Comparison of ENCODE assay signal across 8 cellular contexts in genomic region chr13:110706570-110707378, GRCh38. TPM values are rescaled to one million over a fixed set of nuclear protein-coding genes. Genes with fewer than 3 reads are reported as not detected.
DNase-seq lines count a peak whose midpoint lies in the region; ATAC-seq and TF ChIP-seq lines count a peak whose summit lies in the region.

No MANE protein-coding gene starts in this region.

- H3K4me1 ChIP-seq in CD8-positive, alpha-beta memory T cell (ENCODE audit: insufficient read depth, low read length) = peaks cover 29% of the 10 kb centered on the region
- peaks cover 4 to 25% of the 10 kb centered on the region in 2 donors for H3K4me1 ChIP-seq in ascending aorta

- intact Hi-C loops in ascending aorta (cut with DNase I) = no loop called here

- peak; percentile 1 for ATAC-seq in HG02938 (IDR thresholded peaks at IDR 0.05; ENCODE audit: unreplicated experiment)
- ATAC-seq in HG02763 (IDR thresholded peaks at IDR 0.05; ENCODE audit: unreplicated experiment) = no peak
- ATAC-seq in GM19395 (IDR thresholded peaks at IDR 0.05; ENCODE audit: unreplicated experiment) = no peak

- H3K27me3 ChIP-seq in CD8-positive, alpha-beta memory T cell (ENCODE audit: insufficient read depth, low read length, poor library complexity, severe bottlenecking) = no peaks in the 10 kb centered on the region
- H3K27me3 ChIP-seq in ascending aorta = no peaks in the 10 kb centered on the region

- H3K27me3 Mint-ChIP-seq in CD8-positive, alpha-beta memory T cell = no peaks in the 10 kb centered on the region
- no peaks in the 10 kb centered on the region for H3K27me3 Mint-ChIP-seq in mesothelial cell of epicardium (ENCODE audit: low read depth)

- H3K4me3 ChIP-seq in CD8-positive, alpha-beta memory T cell (ENCODE audit: low read length) = peak overlapping the region; percentile 59
- H3K4me3 ChIP-seq in ascending aorta = peak overlapping the region; percentile 69 to 81

- H3K4me3 Mint-ChIP-seq in CD8-positive, alpha-beta memory T cell = peak overlapping the region; percentile 78 to 96 (median 86)
- peak overlapping the region; percentile 69 for H3K4me3 Mint-ChIP-seq in mesothelial cell of epicardium

- CTCF ChIA-PET in CD8-positive, alpha-beta memory T cell (lab: Charles Lee) = interaction anchor here (1.7 to 1.9 kb wide), 2 partner anchors 23 to 25 kb away, joined by 3 to 7 read pairs; no protein-coding TSS in a partner anchor

- H3K36me3 Mint-ChIP-seq in CD8-positive, alpha-beta memory T cell = peaks cover 0 to 19% (median 3%) of the 10 kb centered on the region in 3 donors
- peaks cover 4% of the 10 kb centered on the region for H3K36me3 Mint-ChIP-seq in mesothelial cell of epicardium

- no peak for DNase-seq in CD8-positive, alpha-beta memory T cell
- DNase-seq in ascending aorta (ENCODE audit: low spot score in 2 of 2) = peak in 1 of 2 donors; percentile 50
- no peak for DNase-seq in mesothelial cell of epicardium (ENCODE audit: low spot score in 2 of 2, unreplicated experiment in 2 of 2)
- DNase-seq in amniotic stem cell (lab: John Stamatoyannopoulos, UW) = no peak
- no peak for DNase-seq in activated gamma-delta T cell treated with Interleukin-2 at 50 U/mL for 16 hours

- peak overlapping the region; percentile 52 for H3K27ac ChIP-seq in CD8-positive, alpha-beta memory T cell (ENCODE audit: low read depth, low read length)
- H3K27ac ChIP-seq in ascending aorta = peak overlapping the region; percentile 18 to 32

- H3K9me3 Mint-ChIP-seq in CD8-positive, alpha-beta memory T cell = no peaks in the 10 kb centered on the region
- H3K9me3 Mint-ChIP-seq in mesothelial cell of epicardium = no peaks in the 10 kb centered on the region

- peak overlapping the region; percentile 60 to 95 (median 80) for H3K27ac Mint-ChIP-seq in CD8-positive, alpha-beta memory T cell
- peak overlapping the region; percentile 86 for H3K27ac Mint-ChIP-seq in mesothelial cell of epicardium

- no peak for TF ChIP-seq CTCF in ascending aorta (IDR thresholded peaks at IDR 0.05)
- no peak for TF ChIP-seq CTCF in mesothelial cell of epicardium (IDR thresholded peaks at IDR 0.05; ENCODE audit: unreplicated experiment)

- H3K4me1 Mint-ChIP-seq in CD8-positive, alpha-beta memory T cell = peaks cover 39 to 55% (median 44%) of the 10 kb centered on the region in 3 donors
- H3K4me1 Mint-ChIP-seq in mesothelial cell of epicardium = peaks cover 38% of the 10 kb centered on the region

- POLR2A ChIA-PET in CD8-positive, alpha-beta memory T cell (lab: Charles Lee) = interaction anchor here (2.3 kb wide), 1 partner anchor 8 kb away, joined by 16 read pairs; the partner anchor contains the start of gene ING1

- no peaks in the 10 kb centered on the region for H3K36me3 ChIP-seq in CD8-positive, alpha-beta memory T cell (ENCODE audit: insufficient read depth, low read length)
- H3K36me3 ChIP-seq in ascending aorta = no peaks in the 10 kb centered on the region

- H3K9me3 ChIP-seq in CD8-positive, alpha-beta memory T cell (ENCODE audit: low read length) = no peaks in the 10 kb centered on the region
- H3K9me3 ChIP-seq in ascending aorta = no peaks in the 10 kb centered on the region

RNA-seq across cellular contexts. Expression of gene CARS2, which starts 0.9 kb away (rescaled TPM):
- total RNA-seq in CD8-positive, alpha-beta memory T cell = 10 to 100 TPM; 84.5 to 84.9 TPM
- polyA plus RNA-seq in CD8-positive, alpha-beta memory T cell = 39.2 TPM
- total RNA-seq in ascending aorta (41.0 TPM), mesothelial cell of epicardium (84.4 to 89.1 TPM (median 87.6 TPM) in 3 replicates)

RNA-seq across cellular contexts. Expression of gene ING1, which starts 6.7 kb away (rescaled TPM):
- 10 to 100 TPM; 16.6 to 16.9 TPM for total RNA-seq in CD8-positive, alpha-beta memory T cell
- polyA plus RNA-seq in CD8-positive, alpha-beta memory T cell = 18.5 TPM
- total RNA-seq in ascending aorta (12.0 TPM), mesothelial cell of epicardium (19.1 to 21.0 TPM (median 19.2 TPM) in 3 replicates)
